Comparison of ENCODE assay signal across 16 cellular contexts in genomic region chr6:3233321-3233720, GRCh38. TPM values are rescaled to one million over a fixed set of nuclear protein-coding genes. Genes with fewer than 3 reads are reported as not detected.
DNase-seq lines count a peak whose midpoint lies in the region; ATAC-seq and TF ChIP-seq lines count a peak whose summit lies in the region.
"Had no signal": no experiment of that assay in that cellular context is flagged by ENCODE, and none has a peak within 500 bp of the region (broad histone marks: within the 10 kb centered on the region; RNA-seq: fewer than 3 reads in every experiment).

No MANE protein-coding gene starts in this region.

- TF ChIP-seq CTCF in dorsolateral prefrontal cortex (IDR thresholded peaks at IDR 0.05 in 54 of 56, conservative IDR thresholded peaks at IDR 0.05 in 2 of 56; ENCODE audit: low read depth in 1 of 56, partially characterized antibody in 56 of 56) = no peak
- no peak for TF ChIP-seq CTCF in neural cell (IDR thresholded peaks at IDR 0.05; ENCODE audit: poor library complexity, severe bottlenecking)

- no peaks in the 10 kb centered on the region for H4K20me1 ChIP-seq in neural cell (ENCODE audit: insufficient read depth)

- H3K27me3 ChIP-seq in dorsolateral prefrontal cortex = peaks cover 0 to 63% (median 13%) of the 10 kb centered on the region in 45 donors
- no peaks in the 10 kb centered on the region for H3K27me3 ChIP-seq in neural cell (ENCODE audit: insufficient read depth, low read depth, low read length)

- no peak for ATAC-seq in HG03025 (IDR thresholded peaks at IDR 0.05; ENCODE audit: low FRiP score, unreplicated experiment)
- ATAC-seq: A549, Right ventricle myocardium inferior had no signal

- TF ChIP-seq EP300 in neural cell (conservative IDR thresholded peaks at IDR 0.05; ENCODE audit: poor library complexity, severe bottlenecking) = no peak

- peak overlapping the region; percentile 100 for H3K9ac ChIP-seq in neural cell (ENCODE audit: low read length)

- peak overlapping the region in 4 of 59 donors; percentile 15 to 97 (median 96) for H3K27ac ChIP-seq in dorsolateral prefrontal cortex
- H3K27ac ChIP-seq in neural cell (ENCODE audit: low read length) = peak overlapping the region; percentile 100
- H3K27ac ChIP-seq: A549, SK-N-MC had no signal

- H2AFZ ChIP-seq in neural cell (ENCODE audit: low read depth, low read length) = no peak overlapping the region

- peaks cover 12% of the 10 kb centered on the region for H3F3A ChIP-seq in neural cell (ENCODE audit: insufficient read depth, low read length, poor library complexity, severe bottlenecking)

- peak; percentile 34 for DNase-seq in ELR (ENCODE audit: low read depth)
- peak; percentile 60 to 61 for DNase-seq in NCI-H526 (lab: John Stamatoyannopoulos, UW)
- no peak for DNase-seq in dorsolateral prefrontal cortex
- no peak for DNase-seq in ureter (ENCODE audit: low spot score)
- no peak for DNase-seq in NCI-H748 treated with DMSO at 0.1 percent for 48 hours (lab: John Stamatoyannopoulos, UW)
- DNase-seq: DMS79, GDM1, HFFc6, KG1, NCI-H1092, NCI-H187 treated with DMSO at 0.1 percent for 48 hours had no signal

- peak overlapping the region in 39 of 59 donors; percentile 7 to 91 (median 75) for H3K4me3 ChIP-seq in dorsolateral prefrontal cortex
- H3K4me3 ChIP-seq in neural cell (ENCODE audit: low read length) = peak overlapping the region; percentile 82
- H3K4me3 ChIP-seq: A549, SK-N-MC had no signal

- no peaks in the 10 kb centered on the region for H3K36me3 ChIP-seq in neural cell (ENCODE audit: insufficient read depth, low read length)

- H3K9me3 ChIP-seq in neural cell (ENCODE audit: low read length) = no peaks in the 10 kb centered on the region
- H3K9me3 ChIP-seq: A549 had no signal

- peaks cover 84% of the 10 kb centered on the region for H3K79me2 ChIP-seq in neural cell (replicated peaks; ENCODE audit: insufficient read depth, low read length)

- intact Hi-C loops in dorsolateral prefrontal cortex (cut with DNase I) = loop anchor here (5.0 kb wide), 1 partner anchor 76 kb away; the partner anchor contains the start of gene TUBB2A (in 2 of the 2)

- peak overlapping the region; percentile 100 for H3K4me2 ChIP-seq in neural cell (ENCODE audit: low read length)
- H3K4me2 ChIP-seq: A549 had no signal

- H3K9me2 ChIP-seq in neural cell (ENCODE audit: insufficient read depth, low read length) = no peaks in the 10 kb centered on the region

- TF ChIP-seq RAD21 in neural cell (conservative IDR thresholded peaks at IDR 0.05) = no peak

TF ChIP-seq in neural cell, 6 proteins besides CTCF, POLR2A, EP300 and RAD21:
- TF ChIP-seq POLR2AphosphoS5 (IDR thresholded peaks at IDR 0.05) (peak; percentile 57), EZH2 (IDR thresholded peaks at IDR 0.05; ENCODE audit: borderline replicate concordance, insufficient read depth, low read length, poor library complexity, severe bottlenecking) (no peak), SMC3 (conservative IDR thresholded peaks at IDR 0.05; ENCODE audit: poor library complexity) (no peak), REST (IDR thresholded peaks at IDR 0.05; ENCODE audit: borderline replicate concordance) (peak; percentile 3), MXI1 (conservative IDR thresholded peaks at IDR 0.05; ENCODE audit: poor library complexity, severe bottlenecking) (no peak), TAF1 (IDR thresholded peaks at IDR 0.05; ENCODE audit: low read depth) (no peak)

RNA-seq across cellular contexts. Expression of gene TUBB2B, which starts 5.9 kb away (rescaled TPM):
- 100 to 1,000 TPM in 108 of 120 experiments, 10 to 100 TPM in 12; 53.6 to 634 (median 180) TPM for total RNA-seq in dorsolateral prefrontal cortex
- polyA plus RNA-seq in neural cell = 3,172 and 3,711 TPM in 2 replicates
- polyA minus RNA-seq in neural cell = 2,433 and 2,771 TPM in 2 replicates
- total RNA-seq in ureter = 2.8 TPM

RNA-seq across cellular contexts. Expression of gene PSMG4, which starts 25.4 kb away (rescaled TPM):
- total RNA-seq in dorsolateral prefrontal cortex = 10 to 100 TPM; 17.1 to 34.4 (median 25.3) TPM
- polyA plus RNA-seq in neural cell = 52.0 and 53.8 TPM in 2 replicates
- 59.2 and 75.0 TPM in 2 replicates for polyA minus RNA-seq in neural cell
- total RNA-seq in ureter = 38.9 TPM

Comparison
In these comparisons a context has a peak if more than half of its experiments do, and no peak if none do; other contexts are left out.
1. DNase-seq: peak in ELR (single experiment) and NCI-H526 (2 of 2); none in dorsolateral prefrontal cortex (0 of 10), ureter (single experiment) and NCI-H748 treated with DMSO at 0.1 percent for 48 hours (single experiment).
2. RNA of gene TUBB2B, which starts 5.9 kb away (total RNA-seq): 53.6 to 634 TPM in dorsolateral prefrontal cortex; 2.8 TPM in ureter (single experiment); every median in the first group is over 10 times any median in the second.